In the genomic region with DNA sequence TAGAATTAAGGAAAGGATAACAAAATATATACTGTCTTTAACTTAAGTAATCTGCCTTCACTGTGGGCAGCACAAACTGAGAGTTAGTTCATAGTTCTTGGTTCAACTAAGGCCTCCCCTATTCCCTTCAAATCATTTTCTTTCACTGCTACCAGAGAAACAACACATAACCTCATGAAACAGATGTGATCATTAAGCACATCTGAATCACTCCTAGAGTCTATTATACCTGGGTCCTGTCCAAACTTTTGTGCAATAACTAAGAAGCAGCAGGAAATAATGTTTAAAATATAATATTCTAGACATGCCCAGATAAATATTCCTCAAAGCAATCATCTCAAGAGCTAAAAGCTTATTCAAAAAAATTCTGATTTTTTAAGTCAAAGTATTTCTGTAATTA, we compare ENCODE assay signal across 18 cellular contexts.
DNase-seq lines count a peak whose midpoint lies in the region; ATAC-seq, FAIRE-seq and TF ChIP-seq lines count a peak whose summit lies in the region.
"Had no signal": no experiment of that assay in that cellular context is flagged by ENCODE, and none has a peak within 500 bp of the region (broad histone marks: within the 10 kb centered on the region; RNA-seq: fewer than 3 reads in every experiment).

No MANE protein-coding gene starts in this region.

- H3K9ac ChIP-seq in endothelial cell of umbilical vein (replicated peaks; ENCODE audit: extremely low read depth, insufficient read depth, low read length), result no peak overlapping the region

- H2AFZ ChIP-seq in endothelial cell of umbilical vein (ENCODE audit: low read depth, low read length), result no peak overlapping the region
- H2AFZ ChIP-seq: hepatocyte had no signal

- H3K4me1 ChIP-seq in endothelial cell of umbilical vein (ENCODE audit: control insufficient read depth, extremely low read depth, insufficient read depth, low read length), result no peaks in the 10 kb centered on the region
- H3K4me1 ChIP-seq: testis had no signal

- dilution Hi-C loops in endothelial cell of umbilical vein (cut with MboI; ENCODE audit: extremely low pct_ligation_motif_present, low sequenced_read_pairs), result no loop called here

- intact Hi-C loops in endothelial cell of umbilical vein (cut with micrococcal nuclease), result no loop called here

- H3K27me3 ChIP-seq in endothelial cell of umbilical vein (ENCODE audit: control insufficient read depth in 2 of 2, insufficient read depth in 2 of 2, low read length in 2 of 2), result no peaks in the 10 kb centered on the region
- H3K27me3 ChIP-seq: hepatocyte, testis had no signal

- H3K4me2 ChIP-seq in endothelial cell of umbilical vein (ENCODE audit: insufficient read depth, low read length), result no peak overlapping the region
- H3K4me2 ChIP-seq: hepatocyte had no signal

- H3K27ac ChIP-seq in endothelial cell of umbilical vein (ENCODE audit: insufficient read depth, low read depth, low read length), result no peak overlapping the region
- H3K27ac ChIP-seq: hepatocyte, testis had no signal

- TF ChIP-seq CTCF in AG04449 (IDR thresholded peaks at IDR 0.05; ENCODE audit: insufficient read depth, low read length, missing control alignments), result no peak
- TF ChIP-seq CTCF in endothelial cell of umbilical vein (IDR thresholded peaks at IDR 0.05; ENCODE audit: extremely low read depth in 1 of 2, insufficient read depth in 1 of 2, low read depth in 1 of 2, low read length in 2 of 2), result no peak

- DNase-seq in AG04449 (ENCODE audit: low read depth, low spot score) (peak; percentile 38), HCEC 1CT (peak; percentile 61), endothelial cell of umbilical vein (ENCODE audit: low read depth, low spot score) (peak; percentile 9), myocyte (ENCODE audit: low read depth) (peak; percentile 9), frontal cortex (ENCODE audit: low spot score in 2 of 2) (no peak), amygdala (lab: John Stamatoyannopoulos, UW) (no peak), DMS53 treated with DMSO at 0.1 percent for 48 hours (lab: John Stamatoyannopoulos, UW; ENCODE audit: unreplicated experiment) (no peak)
- DNase-seq: activated B cell treated with CpG ODN at 0.5 μM for 24 hours; activated gamma-delta T cell; AML-193; central memory CD4-positive, alpha-beta T cell; GOT3; retina; T-helper 1 cell; testis had no signal

- no peak for ATAC-seq in HG02759 (IDR thresholded peaks at IDR 0.05; ENCODE audit: unreplicated experiment)

- CTCF ChIA-PET in AG04449 (lab: Yijun Ruan, JAX), result interaction anchor here (0.9 kb wide), 1 partner anchor 10 kb away, joined by 3 read pairs; no protein-coding TSS in a partner anchor
- CTCF ChIA-PET in endothelial cell of umbilical vein (lab: Charles Lee), result no interaction called here

- no peaks in the 10 kb centered on the region for H3K9me1 ChIP-seq in endothelial cell of umbilical vein (replicated peaks; ENCODE audit: control insufficient read depth, extremely low read depth, insufficient read depth, low read length)

- no peaks in the 10 kb centered on the region for H3K9me3 ChIP-seq in endothelial cell of umbilical vein (replicated peaks; ENCODE audit: control insufficient read depth, insufficient read depth, low read length)
- H3K9me3 ChIP-seq: testis had no signal

- FAIRE-seq in endothelial cell of umbilical vein (lab: Jason Lieb, UNC) (no peak), frontal cortex (lab: Jason Lieb, UNC) (no peak)
- FAIRE-seq: endometrium had no signal

- BruUV-seq in endothelial cell of umbilical vein (replicated peaks; lab: Mats Ljungman, UMichigan), result no TSS peak

- no peaks in the 10 kb centered on the region for H3K79me2 ChIP-seq in endothelial cell of umbilical vein (ENCODE audit: control insufficient read depth, insufficient read depth, low read length)
- H3K79me2 ChIP-seq: hepatocyte had no signal

- peaks cover 8 to 22% of the 10 kb centered on the region in 2 experiments for H3K36me3 ChIP-seq in endothelial cell of umbilical vein (ENCODE audit: control insufficient read depth in 2 of 2, extremely low read depth in 1 of 2, insufficient read depth in 2 of 2, low read length in 2 of 2)

- no peak overlapping the region for H3K4me3 ChIP-seq in AG04449 (ENCODE audit: low read depth, low read length)
- no peak overlapping the region for H3K4me3 ChIP-seq in endothelial cell of umbilical vein (replicated peaks in 1 of 3; ENCODE audit: insufficient read depth in 1 of 3, low read depth in 1 of 3, low read length in 3 of 3)
- H3K4me3 ChIP-seq: hepatocyte, testis had no signal

- no peaks in the 10 kb centered on the region for H4K20me1 ChIP-seq in endothelial cell of umbilical vein (replicated peaks; ENCODE audit: control insufficient read depth, extremely low read depth, insufficient read depth, low read length)

- POLR2A ChIA-PET in AG04449 (lab: Yijun Ruan, JAX), result no interaction called here
- POLR2A ChIA-PET in endothelial cell of umbilical vein (lab: Charles Lee), result no interaction called here

- no peak for TF ChIP-seq POLR2A in endothelial cell of umbilical vein (IDR thresholded peaks at IDR 0.05; ENCODE audit: low read depth, low read length)

TF ChIP-seq in endothelial cell of umbilical vein, 7 proteins besides CTCF, POLR2A, EP300 and RAD21:
- TF ChIP-seq POLR2AphosphoS5 (IDR thresholded peaks at IDR 0.05; ENCODE audit: insufficient read depth, low read depth, low read length) (no peak), EZH2 (IDR thresholded peaks at IDR 0.05; ENCODE audit: borderline replicate concordance, low read depth, low read length, severe bottlenecking) (no peak), JUN (IDR thresholded peaks at IDR 0.05; ENCODE audit: borderline replicate concordance, insufficient read depth, insufficient read length, low read depth) (no peak), FOS (IDR thresholded peaks at IDR 0.05; ENCODE audit: borderline replicate concordance, insufficient read depth, low read length) (no peak), MAX (IDR thresholded peaks at IDR 0.05; ENCODE audit: insufficient read depth, insufficient read length) (no peak), GATA2 (IDR thresholded peaks at IDR 0.05; ENCODE audit: insufficient read depth, insufficient read length, low read depth, low read length) (no peak), MYC (IDR thresholded peaks at IDR 0.05; ENCODE audit: low read depth, low read length) (no peak)
TF ChIP-seq in endothelial cell of umbilical vein: peak in this region for 0.

Comparison
In these comparisons a context has a peak if more than half of its experiments do, and no peak if none do; other contexts are left out.
1. DNase-seq: peak in AG04449 (single experiment), HCEC 1CT (single experiment), endothelial cell of umbilical vein (single experiment) and myocyte (single experiment); none in frontal cortex (0 of 2), amygdala (0 of 56) and DMS53 treated with DMSO at 0.1 percent for 48 hours (single experiment).